Comparison of ENCODE assay signal across 8 cellular contexts in the genomic region with DNA sequence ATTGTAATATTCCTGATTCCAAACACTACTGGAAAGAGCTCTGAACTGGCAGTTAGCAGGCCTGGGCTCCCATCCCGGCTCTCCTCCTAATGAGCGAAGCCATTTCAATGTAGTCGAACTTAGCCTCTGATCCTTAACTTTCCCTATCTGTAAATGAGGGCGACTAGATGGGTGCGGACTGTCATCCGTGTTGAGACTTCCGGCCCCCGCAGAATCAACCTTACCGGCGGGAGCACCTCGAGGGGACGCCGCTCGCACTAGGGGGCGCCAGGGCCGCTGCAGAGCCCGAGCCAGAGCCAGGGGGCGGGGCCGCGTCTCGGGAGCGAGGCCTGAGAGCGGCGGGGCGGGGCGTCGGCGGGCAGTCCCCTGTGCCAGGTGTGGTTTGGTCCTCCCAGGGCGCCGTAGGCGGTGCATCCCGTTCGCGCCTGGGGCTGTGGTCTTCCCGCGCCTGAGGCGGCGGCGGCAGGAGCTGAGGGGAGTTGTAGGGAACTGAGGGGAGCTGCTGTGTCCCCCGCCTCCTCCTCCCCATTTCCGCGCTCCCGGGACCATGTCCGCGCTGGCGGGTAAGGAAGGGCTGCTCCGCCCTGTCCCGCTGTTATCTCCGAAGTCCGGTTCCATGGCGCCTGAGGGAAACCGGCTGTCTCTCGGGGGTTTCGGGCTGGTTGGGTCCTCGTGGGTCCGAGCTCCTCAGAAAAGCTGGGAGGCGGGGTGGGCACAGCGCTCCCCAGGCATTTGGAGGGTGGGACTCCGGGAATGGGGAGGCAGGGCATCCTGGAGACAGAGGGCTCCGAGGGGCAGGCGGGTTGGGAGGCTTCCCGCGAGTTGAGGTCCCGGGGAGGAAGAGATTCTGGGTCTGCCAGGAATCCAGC.
DNase-seq lines count a peak whose midpoint lies in the region; ATAC-seq and TF ChIP-seq lines count a peak whose summit lies in the region.

A gene (plus strand): TSS at position 437 of the 869 bp plus-strand sequence. CDS start 111 bp downstream, at position 548.

- H3K9me3 Mint-ChIP-seq in activated naive CD4-positive, alpha-beta T cell treated with anti-CD3 and anti-CD28 coated beads, Interleukin-2, amount 10 ng/mL, durations not matched to agents 7 days and 5 days, result no peaks in the 10 kb centered on the region

- H3K27ac ChIP-seq in SK-N-MC, result no peak within 1 kb of the TSS

- H3K36me3 Mint-ChIP-seq in activated naive CD4-positive, alpha-beta T cell treated with anti-CD3 and anti-CD28 coated beads, Interleukin-2, amount 10 ng/mL, durations not matched to agents 7 days and 5 days, result peaks cover 23% of the 10 kb centered on the region

- peaks cover 53% of the 10 kb centered on the region for H3K4me1 Mint-ChIP-seq in activated naive CD4-positive, alpha-beta T cell treated with anti-CD3 and anti-CD28 coated beads, Interleukin-2, amount 10 ng/mL, durations not matched to agents 7 days and 5 days

- no peaks in the 10 kb centered on the region for H3K36me3 ChIP-seq in SK-N-MC (ENCODE audit: insufficient read depth, low read length)

- H3K9ac ChIP-seq in SK-N-MC (ENCODE audit: insufficient read length), result peak within 1 kb of the TSS; percentile 69

- peak within 1 kb of the TSS; percentile 90 for H3K27ac Mint-ChIP-seq in activated naive CD4-positive, alpha-beta T cell treated with anti-CD3 and anti-CD28 coated beads, Interleukin-2, amount 10 ng/mL, durations not matched to agents 7 days and 5 days

- H3K4me3 ChIP-seq in SK-N-MC, result peak within 1 kb of the TSS; percentile 92

- DNase-seq in GM10248 (ENCODE audit: extremely low spot score) (peak; percentile 98), NCI-H1048 (lab: John Stamatoyannopoulos, UW) (peak; percentile 67), SK-N-MC (ENCODE audit: low read depth, low spot score) (no peak), germinal center (ENCODE audit: low spot score) (peak; percentile 97), nucleus accumbens (lab: John Stamatoyannopoulos, UW) (peak in 55 of 56 donors; percentile 46 to 97 (median 77)), superior temporal gyrus (ENCODE audit: extremely low spot score) (peak; percentile 89)
- DNase-seq in activated naive CD4-positive, alpha-beta T cell treated with anti-CD3 and anti-CD28 coated beads, Interleukin-2, amount 10 ng/mL, durations not matched to agents 7 days and 5 days, result peak; percentile 98

- peak; percentile 92 for TF ChIP-seq CTCF in GM10248 (IDR thresholded peaks at IDR 0.05; ENCODE audit: control extremely low read depth, extremely low read depth, low read depth, missing control alignments)

- CTCF ChIA-PET in GM10248 (lab: Yijun Ruan, JAX), result interaction anchor here (0.6 to 7.6 kb wide), 37 partner anchors 7 to 1608 kb away, joined by 3 to 200 read pairs (median 4); a partner anchor contains a TSS
- CTCF ChIA-PET in activated naive CD4-positive, alpha-beta T cell treated with anti-CD3 and anti-CD28 coated beads, Interleukin-2, amount 10 ng/mL, durations not matched to agents 7 days and 5 days (lab: Charles Lee), result interaction anchor here (0.6 to 6.0 kb wide), 27 partner anchors 8 to 449 kb away, joined by 3 to 47 read pairs (median 6); a partner anchor contains a TSS

- ATAC-seq in HG02571 (IDR thresholded peaks at IDR 0.05; ENCODE audit: unreplicated experiment), result peak; percentile 85

- peak within 1 kb of the TSS; percentile 85 for H3K4me3 Mint-ChIP-seq in activated naive CD4-positive, alpha-beta T cell treated with anti-CD3 and anti-CD28 coated beads, Interleukin-2, amount 10 ng/mL, durations not matched to agents 7 days and 5 days

- H3K9me3 ChIP-seq in SK-N-MC (ENCODE audit: low read depth, low read length), result no peaks in the 10 kb centered on the region

- POLR2A ChIA-PET in GM10248 (lab: Yijun Ruan, JAX), result interaction anchor here (1.2 to 1.4 kb wide), 2 partner anchors 12 to 78 kb away, joined by 3 to 4 read pairs; no protein-coding TSS in a partner anchor

- H3K27me3 Mint-ChIP-seq in activated naive CD4-positive, alpha-beta T cell treated with anti-CD3 and anti-CD28 coated beads, Interleukin-2, amount 10 ng/mL, durations not matched to agents 7 days and 5 days, result no peaks in the 10 kb centered on the region
